17 cellular contexts compared by ENCODE assay signal in the genomic region with DNA sequence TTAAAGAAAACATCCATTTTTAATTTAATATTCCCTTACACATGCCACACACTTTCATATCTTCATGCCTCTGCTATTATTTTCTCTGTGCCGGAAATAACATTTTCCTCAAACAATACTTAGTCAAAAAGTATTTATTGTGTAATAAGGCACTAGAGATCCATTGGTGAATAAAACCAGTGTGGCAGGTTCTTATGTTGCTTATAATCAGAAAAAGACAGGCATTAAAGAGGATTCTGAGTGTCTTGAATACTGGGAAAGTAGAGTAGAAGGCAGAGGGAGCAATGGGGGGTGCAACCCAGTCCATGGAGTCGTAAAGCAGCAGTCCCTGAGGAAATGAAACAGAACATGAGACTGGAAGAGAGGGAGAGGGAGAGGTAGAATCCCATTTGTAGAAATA. TPM values are rescaled to one million over a fixed set of nuclear protein-coding genes. Genes with fewer than 3 reads are reported as not detected.
DNase-seq lines count a peak whose midpoint lies in the region; ATAC-seq and TF ChIP-seq lines count a peak whose summit lies in the region.
"Had no signal": no experiment of that assay in that cellular context is flagged by ENCODE, and none has a peak within 500 bp of the region (broad histone marks: within the 10 kb centered on the region; RNA-seq: fewer than 3 reads in every experiment).

No MANE protein-coding gene starts in this region.

- TF ChIP-seq CTCF in HFFc6 (IDR thresholded peaks at IDR 0.05) (no peak), gastroesophageal sphincter (IDR thresholded peaks at IDR 0.05) (no peak), smooth muscle cell (IDR thresholded peaks at IDR 0.05; ENCODE audit: borderline replicate concordance, insufficient read depth, poor library complexity, severe bottlenecking) (no peak)

- no peaks in the 10 kb centered on the region for H3K79me2 ChIP-seq in smooth muscle cell (ENCODE audit: low read depth)

- H3K27me3 Mint-ChIP-seq in HFFc6 (ENCODE audit: insufficient read depth) = no peaks in the 10 kb centered on the region
- H3K27me3 Mint-ChIP-seq: activated CD4-positive, alpha-beta T cell treated with anti-CD3 and anti-CD28 coated beads, Interleukin-2, amount 10 ng/mL, durations not matched to agents 7 days and 5 days had no signal

- H2AFZ ChIP-seq in smooth muscle cell (ENCODE audit: low read depth) = no peak overlapping the region

- peak overlapping the region; percentile 55 for H3K4me2 ChIP-seq in smooth muscle cell
- H3K4me2 ChIP-seq: BLaER1 treated with 17β-estradiol and CSF1 and Interleukin-3, amounts not matched to agents 10 nM and 100 nM had no signal

- H4K20me1 ChIP-seq in smooth muscle cell (ENCODE audit: low read depth) = no peaks in the 10 kb centered on the region
- H4K20me1 ChIP-seq: BLaER1 treated with 17β-estradiol and CSF1 and Interleukin-3, amounts not matched to agents 10 nM and 100 nM had no signal

- no peak for TF ChIP-seq EP300 in gastroesophageal sphincter (IDR thresholded peaks at IDR 0.05)

- H3K27ac ChIP-seq in angular gyrus (ENCODE audit: low read depth, low read length) (peak overlapping the region; percentile 1), gastroesophageal sphincter (peak overlapping the region; percentile 70 to 88 (median 83)), smooth muscle cell (ENCODE audit: low read depth) (no peak overlapping the region)
- H3K27ac ChIP-seq: BLaER1 treated with 17β-estradiol and CSF1 and Interleukin-3, amounts not matched to agents 10 nM and 100 nM had no signal

- no peak for ATAC-seq in gastroesophageal sphincter
- ATAC-seq: activated T-cell treated with anti-CD3 and anti-CD28 coated beads, Interleukin-2, amount 50 U/mL, for 4 hours had no signal

- H3F3A ChIP-seq in smooth muscle cell (ENCODE audit: low read depth) = no peaks in the 10 kb centered on the region

- H3K4me3 ChIP-seq in gastroesophageal sphincter (no peak overlapping the region), smooth muscle cell (no peak overlapping the region)
- H3K4me3 ChIP-seq: BLaER1 treated with 17β-estradiol and CSF1 and Interleukin-3, amounts not matched to agents 10 nM and 100 nM; colonic mucosa; MG63 had no signal

- H3K9ac ChIP-seq in smooth muscle cell (ENCODE audit: low read depth) = no peak overlapping the region
- H3K9ac ChIP-seq: BLaER1 treated with 17β-estradiol and CSF1 and Interleukin-3, amounts not matched to agents 10 nM and 100 nM had no signal

- H3K36me3 ChIP-seq in gastroesophageal sphincter (no peaks in the 10 kb centered on the region), smooth muscle cell (ENCODE audit: low read depth) (no peaks in the 10 kb centered on the region)
- H3K36me3 ChIP-seq: BLaER1 treated with 17β-estradiol and CSF1 and Interleukin-3, amounts not matched to agents 10 nM and 100 nM; colonic mucosa; MG63 had no signal

- peak overlapping the region; percentile 91 for H3K27ac Mint-ChIP-seq in HFFc6
- H3K27ac Mint-ChIP-seq: activated CD4-positive, alpha-beta T cell treated with anti-CD3 and anti-CD28 coated beads, Interleukin-2, amount 10 ng/mL, durations not matched to agents 7 days and 5 days had no signal

- 57 to 61% methylated on average over 2 of the region's 2 CpGs for WGBS in gastroesophageal sphincter (ENCODE audit: low coverage in 1 of 2), 2 donors
- WGBS in smooth muscle cell (ENCODE audit: low lambda C conversion rate) = 82% methylated on average over 2 of the region's 2 CpGs

- H3K4me1 ChIP-seq in gastroesophageal sphincter = peaks cover 14 to 55% (median 18%) of the 10 kb centered on the region in 3 donors
- peaks cover 6% of the 10 kb centered on the region for H3K4me1 ChIP-seq in smooth muscle cell (ENCODE audit: low read depth)
- H3K4me1 ChIP-seq: BLaER1 treated with 17β-estradiol and CSF1 and Interleukin-3, amounts not matched to agents 10 nM and 100 nM had no signal

- H3K27me3 ChIP-seq in gastroesophageal sphincter = no peaks in the 10 kb centered on the region
- no peaks in the 10 kb centered on the region for H3K27me3 ChIP-seq in smooth muscle cell (ENCODE audit: low read depth)
- H3K27me3 ChIP-seq: BLaER1 treated with 17β-estradiol and CSF1 and Interleukin-3, amounts not matched to agents 10 nM and 100 nM; colonic mucosa; MG63 had no signal

- peaks cover 53% of the 10 kb centered on the region for H3K4me1 Mint-ChIP-seq in HFFc6 (ENCODE audit: low read depth)
- H3K4me1 Mint-ChIP-seq: activated CD4-positive, alpha-beta T cell treated with anti-CD3 and anti-CD28 coated beads, Interleukin-2, amount 10 ng/mL, durations not matched to agents 7 days and 5 days had no signal

- H3K9me3 ChIP-seq in gastroesophageal sphincter (peaks cover 0 to 5% (median 0%) of the 10 kb centered on the region in 3 donors), smooth muscle cell (replicated peaks; ENCODE audit: low read depth) (no peaks in the 10 kb centered on the region)
- H3K9me3 ChIP-seq: colonic mucosa had no signal

- DNase-seq in HFFc6 (no peak), smooth muscle cell (lab: John Stamatoyannopoulos, UW; ENCODE audit: unreplicated experiment) (no peak), CD1c-positive myeloid dendritic cell (ENCODE audit: extremely low spot score) (no peak), GOT3 (lab: John Stamatoyannopoulos, UW) (no peak), DMS79 (lab: John Stamatoyannopoulos, UW) (no peak)
- no peak for DNase-seq in activated CD4-positive, CD25-positive, alpha-beta regulatory T cell (lab: John Stamatoyannopoulos, UW)
- DNase-seq: activated CD4-positive, alpha-beta T cell treated with anti-CD3 and anti-CD28 coated beads, Interleukin-2, amount 10 ng/mL, durations not matched to agents 7 days and 5 days; activated T-cell treated with anti-CD3 and anti-CD28 coated beads, Interleukin-2, amount 50 U/mL, for 4 hours; colonic mucosa; mesendoderm; NCI-H2029 treated with DMSO at 0.1 percent for 48 hours; NCI-H748 treated with DMSO at 0.1 percent for 48 hours; occipital lobe had no signal

- H3K4me3 Mint-ChIP-seq in HFFc6 = peak overlapping the region; percentile 57
- H3K4me3 Mint-ChIP-seq: activated CD4-positive, alpha-beta T cell treated with anti-CD3 and anti-CD28 coated beads, Interleukin-2, amount 10 ng/mL, durations not matched to agents 7 days and 5 days; activated T-cell treated with anti-CD3 and anti-CD28 coated beads, Interleukin-2, amount 50 U/mL, for 4 hours had no signal

- no peak for TF ChIP-seq POLR2A in gastroesophageal sphincter (IDR thresholded peaks at IDR 0.05)

- peaks cover 24% of the 10 kb centered on the region for H3K9me3 Mint-ChIP-seq in HFFc6

- H3K36me3 Mint-ChIP-seq in HFFc6 (ENCODE audit: low read depth) = peaks cover 23% of the 10 kb centered on the region

RNA-seq across cellular contexts. Expression of a gene that starts 37.7 kb away (rescaled TPM):
- total RNA-seq in HFFc6 (2021; fragmentation: NEBNext Ultra II Directional; extraction: Animal tissue kit (Norgen Biotek cat#: 25700)) = 100 to 1,000 TPM in 2 of 6 experiments, 10 to 100 TPM in 4; 69.2 to 154 (median 80.5) TPM
- 10 to 100 TPM; 47.7 to 66.0 (median 53.2) TPM for total RNA-seq in gastroesophageal sphincter
- total RNA-seq in smooth muscle cell = 27.3 and 33.1 TPM in 2 replicates
- 8.7 and 28.9 TPM in 2 replicates for polyA plus RNA-seq in smooth muscle cell
